In genomic region chr1:165828581-165829329, GRCh38 we compare ENCODE assay signal across 8 cellular contexts. TPM values are rescaled to one million over a fixed set of nuclear protein-coding genes. Genes with fewer than 3 reads are reported as not detected.
DNase-seq lines count a peak whose midpoint lies in the region; FAIRE-seq lines count a peak whose summit lies in the region.

No MANE protein-coding gene starts in this region.

- peaks cover 22% of the 10 kb centered on the region for H3K4me1 ChIP-seq in SJSA1 (replicated peaks)
- peaks cover 17 to 24% (median 19%) of the 10 kb centered on the region in 3 donors for H3K4me1 ChIP-seq in skeletal muscle tissue (ENCODE audit: control insufficient read depth in 3 of 3, insufficient read depth in 3 of 3, low read length in 3 of 3)

- peak overlapping the region; percentile 85 to 90 (median 87) for H3K9ac ChIP-seq in skeletal muscle tissue (ENCODE audit: low read depth in 1 of 3, low read length in 3 of 3)

- H3K9me3 ChIP-seq in SJSA1 (replicated peaks) = 0 out of 2 replicates have a peak, but pooled peaks cover 6% of the 10 kb centered on the region
- no peaks in the 10 kb centered on the region for H3K9me3 ChIP-seq in skeletal muscle tissue (ENCODE audit: control insufficient read depth in 3 of 3, low read length in 3 of 3)

- peak overlapping the region; percentile 98 for H3K4me3 ChIP-seq in H7 (ENCODE audit: insufficient read depth, low read depth, low read length)
- peak overlapping the region; percentile 98 for H3K4me3 ChIP-seq in SJSA1
- peak overlapping the region; percentile 85 to 90 (median 85) for H3K4me3 ChIP-seq in skeletal muscle tissue (ENCODE audit: low read length in 3 of 3)

- peak; percentile 10 for DNase-seq in NK-92 treated with Interleukin-12 subunit alpha and Interleukin-12 subunit beta, amount 100 ng/mL, for 24 hours (lab: John Stamatoyannopoulos, UW)
- DNase-seq in NK-92 (lab: John Stamatoyannopoulos, UW; ENCODE audit: unreplicated experiment) (no peak), H7 (peak; percentile 58), MV-4-11 (lab: John Stamatoyannopoulos, UW) (peak; percentile 71), SJSA1 (ENCODE audit: low read depth in 1 of 2, low spot score in 2 of 2) (peak; percentile 66 to 73), caudate nucleus (lab: John Stamatoyannopoulos, UW) (peak in 47 of 61 donors; percentile 6 to 71 (median 29))

- peaks cover 2% of the 10 kb centered on the region; the same call in 1 of the 2 replicates for H3K36me3 ChIP-seq in H7 (replicated peaks; ENCODE audit: control insufficient read depth, insufficient read depth, low read length)
- H3K36me3 ChIP-seq in SJSA1 = peaks cover 9% of the 10 kb centered on the region
- H3K36me3 ChIP-seq in skeletal muscle tissue (ENCODE audit: control insufficient read depth in 3 of 3, insufficient read depth in 3 of 3, low read length in 3 of 3) = no peaks in the 10 kb centered on the region

- H3K27ac ChIP-seq in SJSA1 (peak overlapping the region; percentile 77), caudate nucleus (ENCODE audit: low read depth, low read length) (peak overlapping the region; percentile 19), skeletal muscle tissue (ENCODE audit: low read depth, low read length) (peak overlapping the region; percentile 89)

- FAIRE-seq in islet of Langerhans (lab: Jason Lieb, UNC) = peak; percentile 49

- H3K27me3 ChIP-seq in H7 (ENCODE audit: control insufficient read depth, insufficient read depth, low read length) (no peaks in the 10 kb centered on the region), SJSA1 (replicated peaks) (no peaks in the 10 kb centered on the region), skeletal muscle tissue (ENCODE audit: control insufficient read depth in 3 of 3, insufficient read depth in 3 of 3, low read length in 3 of 3) (no peaks in the 10 kb centered on the region)

RNA-seq across cellular contexts. Expression of gene UCK2, which starts 1.3 kb away (rescaled TPM):
- total RNA-seq in H7 (2014; rRNA removed; shearing (Covaris generic)) = 158 and 160 TPM in 2 replicates
- total RNA-seq in SJSA1 (2014; rRNA removed; shearing (Covaris generic)) = 38.8 and 63.7 TPM in 2 replicates
- total RNA-seq in skeletal muscle tissue = 26.1 TPM

Comparison
In these comparisons a context has a peak if more than half of its experiments do, and no peak if none do; other contexts are left out.
1. H3K27ac ChIP-seq: peak in every context shown above with its lines; median percentile 89 in skeletal muscle tissue; 77 in SJSA1; 19 in caudate nucleus.